Comparison of ENCODE assay signal across 25 cellular contexts in the genomic region with DNA sequence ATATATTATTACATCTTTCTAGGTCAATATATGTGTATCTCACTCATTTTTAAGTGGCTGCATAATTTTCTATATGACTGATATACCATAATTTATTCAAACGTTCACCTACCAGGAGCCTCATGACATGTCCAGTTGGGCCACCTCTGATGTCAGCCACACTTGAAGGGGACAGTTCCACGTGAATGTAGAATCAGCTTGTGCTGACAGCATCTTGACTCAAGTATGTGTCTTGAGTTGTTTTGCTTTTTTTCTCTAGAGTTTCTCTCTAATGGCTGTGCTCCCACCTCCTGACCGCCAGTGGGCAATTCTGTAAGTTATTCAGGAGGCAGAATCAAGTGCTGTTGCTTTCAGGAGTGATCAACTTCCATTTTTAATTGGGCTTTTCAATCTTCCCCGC.
A peak's percentile ranks its signal among the peaks of the same experiment; 100 is the strongest.
DNase-seq lines count a peak whose midpoint lies in the region; ATAC-seq, FAIRE-seq and TF ChIP-seq lines count a peak whose summit lies in the region.
"Had no signal": no experiment of that assay in that cellular context is flagged by ENCODE, and none has a peak within 500 bp of the region (broad histone marks: within the 10 kb centered on the region; RNA-seq: fewer than 3 reads in every experiment).

No MANE protein-coding gene starts in this region.

- H4K91ac ChIP-seq in H1 (replicated peaks; ENCODE audit: insufficient read length, low read length), result no peak overlapping the region

- TF ChIP-seq RAD21 in H1 (IDR thresholded peaks at IDR 0.05 in 1 of 2, conservative IDR thresholded peaks at IDR 0.05 in 1 of 2; ENCODE audit: low read depth in 2 of 2, low read length in 2 of 2), result peak in 1 of 2 experiments; percentile 18; a peak in 1 of 4 replicates

- no peak overlapping the region for H2BK12ac ChIP-seq in H1 (ENCODE audit: low read depth, low read length)

- H3K4me2 ChIP-seq in H1 (ENCODE audit: insufficient read depth in 1 of 2, low read depth in 2 of 2, low read length in 2 of 2), result no peak overlapping the region
- H3K4me2 ChIP-seq: BLaER1 had no signal

- no peaks in the 10 kb centered on the region for H3K36me3 ChIP-seq in H1 (ENCODE audit: control insufficient read depth in 2 of 4, insufficient read depth in 4 of 4, low read length in 3 of 4)
- no peaks in the 10 kb centered on the region for H3K36me3 ChIP-seq in thyroid gland
- no peaks in the 10 kb centered on the region for H3K36me3 ChIP-seq in mucosa of descending colon (ENCODE audit: low read depth)
- no peaks in the 10 kb centered on the region for H3K36me3 ChIP-seq in ascending aorta
- H3K36me3 ChIP-seq: BLaER1 had no signal

- no peak overlapping the region for H2BK120ac ChIP-seq in H1 (replicated peaks; ENCODE audit: low read depth, low read length)

- in situ Hi-C loops in SK-MEL-5 (cut with HindIII; ENCODE audit: low pct_unique_long_range_greater_than_20kb, low sequenced_read_pairs), result no loop called here

- ATAC-seq in mucosa of descending colon, result no peak
- ATAC-seq: GM12878, HCT116, Panc1 had no signal

- no peaks in the 10 kb centered on the region for H3K79me1 ChIP-seq in H1 (ENCODE audit: low read depth, low read length)

- no peaks in the 10 kb centered on the region for H3K9me3 ChIP-seq in H1 (ENCODE audit: insufficient read depth in 2 of 2, low read depth in 1 of 2, low read length in 1 of 2)
- H3K9me3 ChIP-seq in thyroid gland, result no peaks in the 10 kb centered on the region
- no peaks in the 10 kb centered on the region for H3K9me3 ChIP-seq in mucosa of descending colon
- H3K9me3 ChIP-seq in ascending aorta, result no peaks in the 10 kb centered on the region
- H3K9me3 ChIP-seq: BLaER1 had no signal

- DNase-seq in NCI-H2227 (lab: John Stamatoyannopoulos, UW; ENCODE audit: unreplicated experiment), result peak; percentile 18
- no peak for DNase-seq in NCI-H2227 treated with DMSO at 0.1 percent for 48 hours (lab: John Stamatoyannopoulos, UW)
- DNase-seq in SK-MEL-5 (ENCODE audit: low read depth, low spot score), result peak; percentile 29
- DNase-seq in H1 (ENCODE audit: low read depth in 1 of 2, low spot score in 2 of 2), result no peak
- DNase-seq in thyroid gland, result peak; percentile 46 to 53
- DNase-seq in cortex of kidney (lab: John Stamatoyannopoulos, UW), result no peak
- no peak for DNase-seq in mucosa of descending colon
- no peak for DNase-seq in ascending aorta (ENCODE audit: low spot score in 2 of 2)
- DNase-seq: CD4-positive, CD25-positive, alpha-beta regulatory T cell; DMS79; EL; GDM1; GOT3; Kasumi-1; NCI-H1105; NCI-H1436 treated with DMSO at 0.1 percent for 48 hours; NCI-H187 treated with DMSO at 0.1 percent for 48 hours; NCI-H69; SHP77 had no signal

- H4K8ac ChIP-seq in H1 (ENCODE audit: extremely low read depth, insufficient read depth, low read length), result no peak overlapping the region

- no peak overlapping the region for H2AK5ac ChIP-seq in H1 (ENCODE audit: low read depth, low read length)

- no peak overlapping the region for H2BK5ac ChIP-seq in H1 (ENCODE audit: low read depth, low read length)

- no peak overlapping the region for H2BK20ac ChIP-seq in H1 (ENCODE audit: low read length)

- no peak overlapping the region for H3K4me3 ChIP-seq in H1 (ENCODE audit: extremely low read depth in 1 of 4, insufficient read depth in 2 of 4, low read depth in 3 of 4, low read length in 4 of 4)
- H3K4me3 ChIP-seq in thyroid gland (replicated peaks in 1 of 3), result no peak overlapping the region
- no peak overlapping the region for H3K4me3 ChIP-seq in mucosa of descending colon
- H3K4me3 ChIP-seq in ascending aorta, result no peak overlapping the region
- H3K4me3 ChIP-seq: BLaER1, GM12878 had no signal

- no peak for TF ChIP-seq POLR2A in H1 (IDR thresholded peaks at IDR 0.05; ENCODE audit: control extremely low read depth in 1 of 2, low read depth in 2 of 2, low read length in 2 of 2)
- TF ChIP-seq POLR2A in thyroid gland (IDR thresholded peaks at IDR 0.05), result no peak

- H3K27me3 ChIP-seq in H1 (replicated peaks in 1 of 4; ENCODE audit: control insufficient read depth in 3 of 4, extremely low read depth in 1 of 4, insufficient read depth in 3 of 4, low read length in 3 of 4), result peaks cover 0 to 1% (median 0%) of the 10 kb centered on the region in 4 experiments; a peak in 1 of 7 replicates
- H3K27me3 ChIP-seq in thyroid gland, result no peaks in the 10 kb centered on the region
- H3K27me3 ChIP-seq in ascending aorta, result no peaks in the 10 kb centered on the region
- H3K27me3 ChIP-seq: BLaER1 had no signal

- H3K23me2 ChIP-seq in H1 (ENCODE audit: low read depth, low read length), result no peaks in the 10 kb centered on the region

- no peak overlapping the region for H2BK15ac ChIP-seq in H1 (ENCODE audit: low read length)

- no peak overlapping the region for H3K56ac ChIP-seq in H1 (replicated peaks; ENCODE audit: insufficient read length, low read depth, low read length)

- CTCF ChIA-PET in H1 (lab: Charles Lee; ENCODE audit: partially characterized antibody), result no interaction called here

- H3K4ac ChIP-seq in H1 (replicated peaks; ENCODE audit: insufficient read length, low read depth, low read length), result no peak overlapping the region

- H3K14ac ChIP-seq in H1 (ENCODE audit: insufficient read length), result no peak overlapping the region

- H3K27ac ChIP-seq in H1 (ENCODE audit: low read depth, low read length), result no peak overlapping the region
- H3K27ac ChIP-seq in thyroid gland, result no peak overlapping the region
- no peak overlapping the region for H3K27ac ChIP-seq in ascending aorta
- H3K27ac ChIP-seq: BLaER1, RWPE1 had no signal

- H2AFZ ChIP-seq in H1 (ENCODE audit: low read length), result 0 out of 2 replicates have a peak overlapping the region, but pooled peaks have one; percentile 31

- H4K5ac ChIP-seq in H1 (ENCODE audit: insufficient read length, low read depth, low read length), result no peak overlapping the region

- POLR2A ChIA-PET in H1 (lab: Charles Lee; ENCODE audit: partially characterized antibody), result no interaction called here

- H3K4me1 ChIP-seq in H1 (replicated peaks in 1 of 4; ENCODE audit: control insufficient read depth in 3 of 4, insufficient read depth in 4 of 4, low read length in 3 of 4) (no peaks in the 10 kb centered on the region), thyroid gland (peaks cover 0 to 19% of the 10 kb centered on the region in 2 donors), mucosa of descending colon (ENCODE audit: low read depth) (peaks cover 42% of the 10 kb centered on the region), ascending aorta (no peaks in the 10 kb centered on the region)
- H3K4me1 ChIP-seq: BLaER1 had no signal

- FAIRE-seq in H1 (lab: Jason Lieb, UNC), result no peak
- FAIRE-seq: D721Med, GM12878 had no signal

- no peak overlapping the region for H3K9ac ChIP-seq in H1 (replicated peaks in 1 of 4; ENCODE audit: extremely low read depth in 1 of 4, low read depth in 3 of 4, low read length in 3 of 4)
- H3K9ac ChIP-seq: BLaER1 had no signal

- H3K23ac ChIP-seq in H1 (ENCODE audit: insufficient read length), result no peak overlapping the region

- H4K20me1 ChIP-seq in H1 (replicated peaks in 1 of 2; ENCODE audit: control insufficient read depth in 1 of 2, insufficient read depth in 2 of 2, low read length in 2 of 2), result no peaks in the 10 kb centered on the region
- H4K20me1 ChIP-seq: BLaER1 had no signal

- TF ChIP-seq EP300 in H1 (IDR thresholded peaks at IDR 0.05; ENCODE audit: borderline replicate concordance in 1 of 2, low read depth in 2 of 2, low read length in 2 of 2), result no peak

- TF ChIP-seq CTCF in H1 (IDR thresholded peaks at IDR 0.05; ENCODE audit: control extremely low read depth in 1 of 3, insufficient read depth in 1 of 3, low read depth in 1 of 3, low read length in 3 of 3), result no peak
- peak in 2 of 6 experiments; percentile 17 to 23 for TF ChIP-seq CTCF in thyroid gland (IDR thresholded peaks at IDR 0.05)
- TF ChIP-seq CTCF in mucosa of descending colon (IDR thresholded peaks at IDR 0.05), result no peak
- no peak for TF ChIP-seq CTCF in ascending aorta (IDR thresholded peaks at IDR 0.05)

- WGBS in H1 (ENCODE audit: extremely low coverage in 1 of 2, insufficient coverage in 1 of 2, insufficient read length in 1 of 2, insufficient replicate concordance in 2 of 2, low coverage in 1 of 2, low lambda C conversion rate in 2 of 2, missing lambda C conversion rate in 1 of 2), 2 experiments, result 92% methylated on average over 4 of the region's 4 CpGs; no CpG with 5 or more reads in 1 of the 2 experiments
- WGBS in thyroid gland, 2 donors, result 57 to 64% methylated on average over 4 of the region's 4 CpGs

- H3K18ac ChIP-seq in H1 (ENCODE audit: extremely low read depth, low read length), result no peak overlapping the region

- H3K79me2 ChIP-seq in H1 (ENCODE audit: control insufficient read depth in 1 of 2, insufficient read depth in 2 of 2, low read length in 2 of 2), result no peaks in the 10 kb centered on the region

- intact Hi-C loops in thyroid gland (cut with DNase I) (no loop called here), mucosa of descending colon (cut with DNase I, micrococcal nuclease) (loop anchor here in 1 of 2 donors (10.0 kb wide), 1 partner anchor 232 kb away; no protein-coding TSS in a partner anchor), ascending aorta (cut with DNase I) (no loop called here)

TF ChIP-seq in H1, 55 proteins besides CTCF, POLR2A, EP300 and RAD21:
- TF ChIP-seq KDM4A (IDR thresholded peaks at IDR 0.05; ENCODE audit: low read depth, low read length, severe bottlenecking) (no peak), ZNF274 (IDR thresholded peaks at IDR 0.05; ENCODE audit: borderline replicate concordance, extremely low read depth, low read length) (no peak)
- TF ChIP-seq, protein P1, sequence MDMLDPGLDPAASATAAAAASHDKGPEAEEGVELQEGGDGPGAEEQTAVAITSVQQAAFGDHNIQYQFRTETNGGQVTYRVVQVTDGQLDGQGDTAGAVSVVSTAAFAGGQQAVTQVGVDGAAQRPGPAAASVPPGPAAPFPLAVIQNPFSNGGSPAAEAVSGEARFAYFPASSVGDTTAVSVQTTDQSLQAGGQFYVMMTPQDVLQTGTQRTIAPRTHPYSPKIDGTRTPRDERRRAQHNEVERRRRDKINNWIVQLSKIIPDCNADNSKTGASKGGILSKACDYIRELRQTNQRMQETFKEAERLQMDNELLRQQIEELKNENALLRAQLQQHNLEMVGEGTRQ (IDR thresholded peaks at IDR 0.05; ENCODE audit: low read length), result no peak
TF ChIP-seq in H1: peak in this region for 0.

Comparison
In these comparisons a context has a peak if more than half of its experiments do, and no peak if none do; other contexts are left out.
1. DNase-seq: peak in NCI-H2227 (single experiment), SK-MEL-5 (single experiment) and thyroid gland (2 of 2); none in NCI-H2227 treated with DMSO at 0.1 percent for 48 hours (single experiment), H1 (0 of 2), cortex of kidney (single experiment), mucosa of descending colon (0 of 3) and ascending aorta (0 of 2).